In genomic region chr5:11692636-11693035, GRCh38 we compare ENCODE assay signal across 38 cellular contexts.
"Had no signal": no experiment of that assay in that cellular context is flagged by ENCODE, and none has a peak within 500 bp of the region (broad histone marks: within the 10 kb centered on the region; RNA-seq: fewer than 3 reads in every experiment).

No MANE protein-coding gene starts in this region.

- H3K4me3 Mint-ChIP-seq: activated naive CD4-positive, alpha-beta T cell treated with anti-CD3 and anti-CD28 coated beads for 36 hours; activated naive CD4-positive, alpha-beta T cell treated with anti-CD3 and anti-CD28 coated beads, Interleukin-2, amount 10 ng/mL, durations not matched to agents 7 days and 5 days; activated naive CD4-positive, alpha-beta T cell treated with anti-CD3 and anti-CD28 coated beads, Interleukin-2, amount 50 U/mL, for 24 hours; activated naive CD8-positive, alpha-beta T cell; activated naive CD8-positive, alpha-beta T cell treated with anti-CD3 and anti-CD28 coated beads for 36 hours; activated naive CD8-positive, alpha-beta T cell treated with anti-CD3 and anti-CD28 coated beads, Interleukin-2, amount 10 ng/mL, durations not matched to agents 7 days and 5 days; activated naive CD8-positive, alpha-beta T cell treated with anti-CD3 and anti-CD28 coated beads, Interleukin-2, amount 50 U/mL, for 24 hours; activated T-cell treated with anti-CD3 and anti-CD28 coated beads, Interleukin-2, amount 50 U/mL, for 24 hours; activated T-cell treated with anti-CD3 and anti-CD28 coated beads, Interleukin-2, amount 50 U/mL, for 4 hours; activated T-cell treated with anti-CD3 and anti-CD28 coated beads, Interleukin-2, amount 50 U/mL, for 72 hours; activated T-helper 1 cell treated with anti-CD3 and anti-CD28 coated beads, Interleukin-12 subunit alpha, Interleukin-12 subunit beta, Interleukin-2, Interleukin-4 antibody, amounts not matched to agents 30 ng/mL and 10 ng/mL and 1 ng/mL, durations not matched to agents 14 hours and 24 hours and 36 hours; activated T-helper 17 cell treated with anti-CD3 and anti-CD28 coated beads, Interleukin-2, amount 50 U/mL, for 72 hours; brain; central memory CD8-positive, alpha-beta T cell had no signal

- H3K36me3 ChIP-seq: adrenal gland, ascending aorta, brain microvascular endothelial cell, breast epithelium, cardiac muscle cell had no signal

- H3K4me1 ChIP-seq: adrenal gland, ascending aorta, body of pancreas, breast epithelium had no signal

- H3K27ac ChIP-seq: adrenal gland, ascending aorta, body of pancreas, brain microvascular endothelial cell, breast epithelium, cardiac muscle cell had no signal

- H3K36me3 Mint-ChIP-seq: activated naive CD4-positive, alpha-beta T cell treated with anti-CD3 and anti-CD28 coated beads, Interleukin-2, amount 10 ng/mL, durations not matched to agents 7 days and 5 days; activated naive CD4-positive, alpha-beta T cell treated with anti-CD3 and anti-CD28 coated beads, Interleukin-2, amount 50 U/mL, for 24 hours; activated naive CD4-positive, alpha-beta T cell treated with anti-CD3 and anti-CD28 coated beads, Interleukin-2, amount 50 U/mL, for 72 hours; activated naive CD8-positive, alpha-beta T cell; activated naive CD8-positive, alpha-beta T cell treated with anti-CD3 and anti-CD28 coated beads for 36 hours; activated naive CD8-positive, alpha-beta T cell treated with anti-CD3 and anti-CD28 coated beads, Interleukin-2, amount 10 ng/mL, durations not matched to agents 7 days and 5 days had no signal

- H3K9me3 ChIP-seq: adrenal gland, ascending aorta, body of pancreas, breast epithelium had no signal

- H3K4me3 ChIP-seq: adrenal gland, ascending aorta, body of pancreas, breast epithelium, cardiac muscle cell had no signal

- H3K27me3 Mint-ChIP-seq: activated naive CD4-positive, alpha-beta T cell treated with anti-CD3 and anti-CD28 coated beads, Interleukin-2, amount 10 ng/mL, durations not matched to agents 7 days and 5 days; activated naive CD4-positive, alpha-beta T cell treated with anti-CD3 and anti-CD28 coated beads, Interleukin-2, amount 50 U/mL, for 24 hours; activated naive CD8-positive, alpha-beta T cell; activated naive CD8-positive, alpha-beta T cell treated with anti-CD3 and anti-CD28 coated beads for 36 hours; activated naive CD8-positive, alpha-beta T cell treated with anti-CD3 and anti-CD28 coated beads, Interleukin-2, amount 10 ng/mL, durations not matched to agents 7 days and 5 days; activated naive CD8-positive, alpha-beta T cell treated with anti-CD3 and anti-CD28 coated beads, Interleukin-2, amount 50 U/mL, for 24 hours; activated T-cell treated with anti-CD3 and anti-CD28 coated beads, Interleukin-2, amount 50 U/mL, for 24 hours; activated T-helper 17 cell treated with anti-CD3 and anti-CD28 coated beads, Interleukin-2, amount 50 U/mL, for 72 hours; brain; central memory CD8-positive, alpha-beta T cell had no signal

- H3K27ac Mint-ChIP-seq: activated naive CD4-positive, alpha-beta T cell treated with anti-CD3 and anti-CD28 coated beads for 36 hours; activated naive CD4-positive, alpha-beta T cell treated with anti-CD3 and anti-CD28 coated beads, Interleukin-2, amount 10 ng/mL, durations not matched to agents 7 days and 5 days; activated naive CD4-positive, alpha-beta T cell treated with anti-CD3 and anti-CD28 coated beads, Interleukin-2, amount 50 U/mL, for 24 hours; activated naive CD4-positive, alpha-beta T cell treated with anti-CD3 and anti-CD28 coated beads, Interleukin-2, amount 50 U/mL, for 72 hours; activated naive CD8-positive, alpha-beta T cell; activated naive CD8-positive, alpha-beta T cell treated with anti-CD3 and anti-CD28 coated beads for 36 hours; activated naive CD8-positive, alpha-beta T cell treated with anti-CD3 and anti-CD28 coated beads, Interleukin-2, amount 10 ng/mL, durations not matched to agents 7 days and 5 days; activated naive CD8-positive, alpha-beta T cell treated with anti-CD3 and anti-CD28 coated beads, Interleukin-2, amount 50 U/mL, for 24 hours; activated T-cell treated with anti-CD3 and anti-CD28 coated beads, Interleukin-2, amount 50 U/mL, for 24 hours; activated T-cell treated with anti-CD3 and anti-CD28 coated beads, Interleukin-2, amount 50 U/mL, for 72 hours; activated T-helper 1 cell treated with anti-CD3 and anti-CD28 coated beads, Interleukin-12 subunit alpha, Interleukin-12 subunit beta, Interleukin-2, Interleukin-4 antibody, amounts not matched to agents 30 ng/mL and 10 ng/mL and 1 ng/mL, durations not matched to agents 14 hours and 24 hours and 36 hours; activated T-helper 17 cell treated with anti-CD3 and anti-CD28 coated beads, Interleukin-2, amount 50 U/mL, for 72 hours; activated T-helper 2 cell treated with anti-CD3 and anti-CD28 coated beads, Interferon-gamma antibody, Interleukin-2, Interleukin-4, amounts not matched to agents 10 μg/mL and 5 μg/mL and 100 μg/mL, durations not matched to agents 14 hours and 24 hours and 36 hours; brain had no signal

- H3K9me3 Mint-ChIP-seq: activated naive CD4-positive, alpha-beta T cell treated with anti-CD3 and anti-CD28 coated beads for 36 hours; activated naive CD4-positive, alpha-beta T cell treated with anti-CD3 and anti-CD28 coated beads, Interleukin-2, amount 10 ng/mL, durations not matched to agents 7 days and 5 days; activated naive CD4-positive, alpha-beta T cell treated with anti-CD3 and anti-CD28 coated beads, Interleukin-2, amount 50 U/mL, for 24 hours; activated naive CD8-positive, alpha-beta T cell treated with anti-CD3 and anti-CD28 coated beads for 36 hours; activated naive CD8-positive, alpha-beta T cell treated with anti-CD3 and anti-CD28 coated beads, Interleukin-2, amount 10 ng/mL, durations not matched to agents 7 days and 5 days; activated T-cell treated with anti-CD3 and anti-CD28 coated beads, Interleukin-2, amount 50 U/mL, for 4 hours; activated T-helper 1 cell treated with anti-CD3 and anti-CD28 coated beads, Interleukin-12 subunit alpha, Interleukin-12 subunit beta, Interleukin-2, Interleukin-4 antibody, amounts not matched to agents 30 ng/mL and 10 ng/mL and 1 ng/mL, durations not matched to agents 14 hours and 24 hours and 36 hours; activated T-helper 17 cell treated with anti-CD3 and anti-CD28 coated beads, Interleukin-2, amount 50 U/mL, for 72 hours; activated T-helper 2 cell treated with anti-CD3 and anti-CD28 coated beads, Interferon-gamma antibody, Interleukin-2, Interleukin-4, amounts not matched to agents 10 μg/mL and 5 μg/mL and 100 μg/mL, durations not matched to agents 14 hours and 24 hours and 36 hours had no signal

- H3K27me3 ChIP-seq: adrenal gland, ascending aorta, body of pancreas, brain microvascular endothelial cell, breast epithelium, cardiac muscle cell had no signal

- DNase-seq: activated effector memory CD4-positive, alpha-beta T cell treated with anti-CD3 and anti-CD28 coated beads, Interleukin-2, amount 50 U/mL, for 16 hours; activated effector memory CD4-positive, alpha-beta T cell treated with Interleukin-2 at 50 U/mL for 16 hours; activated gamma-delta T cell; activated gamma-delta T cell treated with Interleukin-2 at 50 U/mL for 16 hours; activated naive CD4-positive, alpha-beta T cell; activated naive CD4-positive, alpha-beta T cell treated with anti-CD3 and anti-CD28 coated beads for 36 hours; activated naive CD4-positive, alpha-beta T cell treated with anti-CD3 and anti-CD28 coated beads, Interleukin-2, amount 10 ng/mL, durations not matched to agents 7 days and 5 days; activated naive CD4-positive, alpha-beta T cell treated with anti-CD3 and anti-CD28 coated beads, Interleukin-2, amount 50 U/mL, for 16 hours; activated naive CD4-positive, alpha-beta T cell treated with Interleukin-2 at 50 U/mL for 16 hours; activated naive CD8-positive, alpha-beta T cell treated with anti-CD3 and anti-CD28 coated beads for 36 hours; activated naive CD8-positive, alpha-beta T cell treated with anti-CD3 and anti-CD28 coated beads, Interleukin-2, amount 10 ng/mL, durations not matched to agents 7 days and 5 days; activated naive CD8-positive, alpha-beta T cell treated with anti-CD3 and anti-CD28 coated beads, Interleukin-2, amount 50 U/mL, for 24 hours; activated T-cell treated with anti-CD3 and anti-CD28 coated beads, Interleukin-2, amount 50 U/mL, for 1 hour; activated T-cell treated with anti-CD3 and anti-CD28 coated beads, Interleukin-2, amount 50 U/mL, for 24 hours; activated T-cell treated with anti-CD3 and anti-CD28 coated beads, Interleukin-2, amount 50 U/mL, for 4 hours; activated T-cell treated with anti-CD3 and anti-CD28 coated beads, Interleukin-2, amount 50 U/mL, for 48 hours; activated T-cell treated with anti-CD3 and anti-CD28 coated beads, Interleukin-2, amount 50 U/mL, for 72 hours; adrenal gland; amniotic stem cell; amygdala; anterior cingulate cortex; aorta; body of pancreas; brain microvascular endothelial cell; caudate nucleus; central memory CD4-positive, alpha-beta T cell; cerebellar nuclear complex had no signal

- H3K4me1 Mint-ChIP-seq: activated naive CD4-positive, alpha-beta T cell treated with anti-CD3 and anti-CD28 coated beads, Interleukin-2, amount 10 ng/mL, durations not matched to agents 7 days and 5 days; activated naive CD4-positive, alpha-beta T cell treated with anti-CD3 and anti-CD28 coated beads, Interleukin-2, amount 50 U/mL, for 24 hours; activated naive CD8-positive, alpha-beta T cell treated with anti-CD3 and anti-CD28 coated beads for 36 hours; activated naive CD8-positive, alpha-beta T cell treated with anti-CD3 and anti-CD28 coated beads, Interleukin-2, amount 10 ng/mL, durations not matched to agents 7 days and 5 days; activated naive CD8-positive, alpha-beta T cell treated with anti-CD3 and anti-CD28 coated beads, Interleukin-2, amount 50 U/mL, for 24 hours; activated T-helper 17 cell treated with anti-CD3 and anti-CD28 coated beads, Interleukin-2, amount 50 U/mL, for 72 hours; brain; central memory CD8-positive, alpha-beta T cell had no signal
